ENCODE assay signal across 18 cellular contexts in the genomic region with DNA sequence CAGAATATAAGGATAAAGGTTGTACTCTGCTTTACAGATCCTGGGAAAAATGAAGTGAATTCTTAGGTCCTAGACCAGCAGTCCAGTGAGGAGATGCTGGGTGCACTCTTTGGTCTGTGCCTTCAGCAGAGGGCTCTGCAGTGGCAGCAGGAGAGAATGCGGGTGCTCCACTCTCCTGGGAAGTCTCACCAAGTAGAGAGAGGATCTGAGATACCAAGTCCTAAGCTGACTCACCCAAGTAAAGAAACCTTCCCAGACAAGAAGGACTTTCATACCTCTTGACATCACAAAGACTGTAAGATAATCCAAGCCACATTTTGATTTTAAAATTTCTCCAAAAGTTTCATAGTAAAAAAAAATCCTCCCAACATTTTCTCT.
DNase-seq lines count a peak whose midpoint lies in the region; ATAC-seq, FAIRE-seq and TF ChIP-seq lines count a peak whose summit lies in the region.
"Had no signal": no experiment of that assay in that cellular context is flagged by ENCODE, and none has a peak within 500 bp of the region (broad histone marks: within the 10 kb centered on the region; RNA-seq: fewer than 3 reads in every experiment).

No MANE protein-coding gene starts in this region.

- in situ Hi-C loops in HepG2 (cut with HindIII; ENCODE audit: extremely low pct_ligation_motif_present, low pct_unique_long_range_greater_than_20kb), result no loop called here

- WGBS in HepG2 (ENCODE audit: low lambda C conversion rate), result 100% methylated on average over 1 of the region's 1 CpG
- 100% methylated on average over 1 of the region's 1 CpG for WGBS in right lobe of liver (ENCODE audit: insufficient coverage, low coverage, low lambda C conversion rate, missing lambda C conversion rate)
- WGBS in SK-N-SH (ENCODE audit: low lambda C conversion rate), result 83% methylated on average over 1 of the region's 1 CpG

- no peaks in the 10 kb centered on the region for H3K9me3 ChIP-seq in HepG2 (ENCODE audit: low read length)
- H3K9me3 ChIP-seq in right lobe of liver, result no peaks in the 10 kb centered on the region
- no peaks in the 10 kb centered on the region for H3K9me3 ChIP-seq in SK-N-SH
- H3K9me3 ChIP-seq: ascending aorta, spleen, upper lobe of right lung had no signal

- H4K20me1 ChIP-seq in HepG2 (ENCODE audit: insufficient read depth, low read length) (no peaks in the 10 kb centered on the region), SK-N-SH (ENCODE audit: insufficient read depth) (no peaks in the 10 kb centered on the region)

- H3K4me3 ChIP-seq in HepG2 (replicated peaks in 1 of 3; ENCODE audit: insufficient read depth in 1 of 3, low read depth in 2 of 3, low read length in 3 of 3), result no peak overlapping the region
- H3K4me3 ChIP-seq in right lobe of liver, result no peak overlapping the region
- no peak overlapping the region for H3K4me3 ChIP-seq in SK-N-SH (ENCODE audit: low read depth in 2 of 2, low read length in 1 of 2)
- H3K4me3 ChIP-seq in foreskin fibroblast (ENCODE audit: low read depth in 1 of 2, low read length in 2 of 2), result no peak overlapping the region
- H3K4me3 ChIP-seq: ascending aorta, hepatocyte, spleen, upper lobe of right lung had no signal

- CTCF ChIA-PET in HepG2 (lab: Yijun Ruan, JAX; ENCODE audit: low intra/inter-chr PET ratio, low total read pairs) (no interaction called here), SK-N-SH (lab: Yijun Ruan, JAX) (no interaction called here)

- H3F3A ChIP-seq in SK-N-SH (replicated peaks; ENCODE audit: insufficient read depth), result peaks cover 36% of the 10 kb centered on the region

- H3K27me3 ChIP-seq in HepG2 (ENCODE audit: control insufficient read depth in 1 of 2, insufficient read depth in 2 of 2, low read length in 2 of 2) (no peaks in the 10 kb centered on the region), right lobe of liver (no peaks in the 10 kb centered on the region), SK-N-SH (ENCODE audit: insufficient read depth) (no peaks in the 10 kb centered on the region)
- H3K27me3 ChIP-seq: ascending aorta, hepatocyte, spleen, upper lobe of right lung had no signal

- POLR2A ChIA-PET in HepG2 (lab: Yijun Ruan, JAX) (no interaction called here), SK-N-SH (lab: Yijun Ruan, JAX) (no interaction called here)

- ATAC-seq in HepG2 (0 out of 3 replicates have a peak, but pooled peaks have one; percentile 47), right lobe of liver (no peak), GM18909 (IDR thresholded peaks at IDR 0.05; ENCODE audit: poor library complexity, unreplicated experiment) (no peak), left cardiac atrium (no peak)
- ATAC-seq: activated CD8-positive, alpha-beta T cell treated with anti-CD3 and anti-CD28 coated beads for 36 hours; upper lobe of right lung had no signal

- no TSS peak for BruUV-seq in HepG2 (replicated peaks; lab: Mats Ljungman, UMichigan)

- H3K4me1 ChIP-seq in HepG2 (ENCODE audit: insufficient read depth, low read length) (no peaks in the 10 kb centered on the region), right lobe of liver (no peaks in the 10 kb centered on the region), SK-N-SH (ENCODE audit: control insufficient read depth in 1 of 2, insufficient read depth in 2 of 2, low read depth in 1 of 2, low read length in 1 of 2) (peaks cover 0 to 15% of the 10 kb centered on the region in 2 experiments; a peak in 3 of 4 replicates)
- H3K4me1 ChIP-seq: ascending aorta, upper lobe of right lung had no signal

- H3K79me2 ChIP-seq in HepG2 (ENCODE audit: insufficient read depth, low read length) (no peaks in the 10 kb centered on the region), SK-N-SH (ENCODE audit: insufficient read depth) (no peaks in the 10 kb centered on the region)
- H3K79me2 ChIP-seq: hepatocyte had no signal

- H3K36me3 ChIP-seq in HepG2 (replicated peaks in 1 of 2; ENCODE audit: control insufficient read depth in 1 of 2, insufficient read depth in 2 of 2, low read length in 2 of 2), result peaks cover 21 to 78% of the 10 kb centered on the region in 2 experiments
- H3K36me3 ChIP-seq in right lobe of liver, result peaks cover 0 to 31% (median 8%) of the 10 kb centered on the region in 4 donors
- peaks cover 64 to 71% of the 10 kb centered on the region in 2 experiments for H3K36me3 ChIP-seq in SK-N-SH (replicated peaks in 1 of 2; ENCODE audit: control insufficient read depth in 1 of 2, insufficient read depth in 2 of 2, low read length in 1 of 2)

- H2AFZ ChIP-seq in HepG2 (ENCODE audit: low read length) (no peak overlapping the region), SK-N-SH (ENCODE audit: low read depth) (no peak overlapping the region)
- H2AFZ ChIP-seq: hepatocyte had no signal

- no peak overlapping the region for H3K4me2 ChIP-seq in HepG2 (ENCODE audit: low read depth, low read length)
- peak overlapping the region; percentile 41 for H3K4me2 ChIP-seq in SK-N-SH
- H3K4me2 ChIP-seq: hepatocyte had no signal

- TF ChIP-seq RAD21 in HepG2 (CRISPR knock-in tag; IDR thresholded peaks at IDR 0.05) (no peak), SK-N-SH (IDR thresholded peaks at IDR 0.05; ENCODE audit: low read length) (no peak)

- TF ChIP-seq EP300 in HepG2 (IDR thresholded peaks at IDR 0.05; ENCODE audit: low read depth in 2 of 2, low read length in 2 of 2) (no peak), HepG2 (CRISPR knock-in tag; IDR thresholded peaks at IDR 0.05; ENCODE audit: borderline replicate concordance) (no peak), SK-N-SH (IDR thresholded peaks at IDR 0.05; ENCODE audit: borderline replicate concordance in 1 of 2, low read depth in 1 of 2, low read length in 1 of 2) (no peak)

- H3K9ac ChIP-seq in HepG2 (ENCODE audit: insufficient read depth, low read depth, low read length) (no peak overlapping the region), SK-N-SH (0 out of 2 replicates have a peak overlapping the region, but pooled peaks have one; percentile 24)

- TF ChIP-seq POLR2A in HepG2 (IDR thresholded peaks at IDR 0.05; ENCODE audit: insufficient read depth in 1 of 2, low read depth in 2 of 2, low read length in 2 of 2) (no peak), right lobe of liver (IDR thresholded peaks at IDR 0.05) (no peak)

- FAIRE-seq in HepG2 (lab: Jason Lieb, UNC), result no peak

- no peak for TF ChIP-seq CTCF in HepG2 (CRISPR knock-in tag; IDR thresholded peaks at IDR 0.05)
- no peak for TF ChIP-seq CTCF in right lobe of liver (IDR thresholded peaks at IDR 0.05)
- TF ChIP-seq CTCF in SK-N-SH (IDR thresholded peaks at IDR 0.05), result no peak
- no peak for TF ChIP-seq CTCF in foreskin fibroblast (IDR thresholded peaks at IDR 0.05; ENCODE audit: low read depth, low read length)

- H3K27ac ChIP-seq in HepG2 (ENCODE audit: extremely low read length, insufficient read depth, low read length), result no peak overlapping the region
- no peak overlapping the region for H3K27ac ChIP-seq in right lobe of liver
- peak overlapping the region in 1 of 2 experiments; percentile 82; a peak in 3 of 4 replicates for H3K27ac ChIP-seq in SK-N-SH (ENCODE audit: low read depth in 2 of 2, low read length in 1 of 2)
- H3K27ac ChIP-seq: hepatocyte, spleen, upper lobe of right lung had no signal

- H3K9me2 ChIP-seq in SK-N-SH, result no peaks in the 10 kb centered on the region; the same call in 1 of the 2 replicates

- intact Hi-C loops in HepG2 (cut with micrococcal nuclease; ENCODE audit: unreplicated experiment) (no loop called here), right lobe of liver (cut with DNase I) (no loop called here), left cardiac atrium (cut with DNase I) (no loop called here), posterior vena cava (cut with DNase I) (no loop called here)

- DNase-seq in HepG2 (ENCODE audit: low spot score) (no peak), right lobe of liver (no peak), SK-N-SH (no peak), foreskin fibroblast (peak; percentile 31 to 52), left cardiac atrium (no peak), posterior vena cava (ENCODE audit: low spot score) (no peak)
- DNase-seq in stimulated activated CD4-positive, alpha-beta T cell treated with anti-CD3 and anti-CD28 coated beads, Interleukin-4, amount 100 ng/mL, for 1 hour, result no peak
- DNase-seq: ACHN; activated CD8-positive, alpha-beta T cell treated with anti-CD3 and anti-CD28 coated beads for 36 hours; Calu3; NCI-H2029 treated with DMSO at 0.1 percent for 48 hours; NCI-H524 treated with DMSO at 0.1 percent for 48 hours; spleen; stimulated activated naive CD4-positive, alpha-beta T cell treated with Interleukin-2 at 50 U/mL for 16 hours; upper lobe of right lung had no signal

TF ChIP-seq in HepG2, 621 proteins besides CTCF, POLR2A, EP300 and RAD21:
- TF ChIP-seq ZNF260 (CRISPR knock-in tag; IDR thresholded peaks at IDR 0.05; ENCODE audit: borderline replicate concordance, low read depth) (no peak), IRF2 (CRISPR knock-in tag; IDR thresholded peaks at IDR 0.05) (no peak), MED8 (CRISPR knock-in tag; IDR thresholded peaks at IDR 0.05; ENCODE audit: insufficient replicate concordance) (peak; percentile 24), RBM22 (optimal IDR thresholded peaks at IDR 0.05; ENCODE audit: low read length) (peak; percentile 54), FOXO1 (CRISPR knock-in tag; IDR thresholded peaks at IDR 0.05) (no peak)

TF ChIP-seq in SK-N-SH, 30 proteins besides CTCF, POLR2A, EP300 and RAD21:
- TF ChIP-seq JUND (IDR thresholded peaks at IDR 0.05), result no peak
- peak; percentile 15; the same call in 1 of the 2 replicates for TF ChIP-seq FOSL2 (IDR thresholded peaks at IDR 0.05; ENCODE audit: borderline replicate concordance, low read depth)

Comparison
In these comparisons a context has a peak if more than half of its experiments do, and no peak if none do; other contexts are left out.
1. DNase-seq: peak in foreskin fibroblast (2 of 2); none in HepG2 (single experiment), right lobe of liver (0 of 3), SK-N-SH (single experiment), stimulated activated CD4-positive, alpha-beta T cell treated with anti-CD3 and anti-CD28 coated beads, Interleukin-4, amount 100 ng/mL, for 1 hour (single experiment), left cardiac atrium (single experiment) and posterior vena cava (single experiment).